In genomic region chr19:3544054-3544376, GRCh38 we compare ENCODE assay signal across 21 cellular contexts. TPM values are rescaled to one million over a fixed set of nuclear protein-coding genes. Genes with fewer than 3 reads are reported as not detected.
"Had no signal": no experiment of that assay in that cellular context is flagged by ENCODE, and none has a peak within 500 bp of the region (broad histone marks: within the 10 kb centered on the region; RNA-seq: fewer than 3 reads in every experiment).

No MANE protein-coding gene starts in this region.

- H3K4me1 ChIP-seq: thyroid gland had no signal

- ATAC-seq: naive thymus-derived CD4-positive, alpha-beta T cell had no signal

- FAIRE-seq: kidney, small intestine, urothelium cell line had no signal

- DNase-seq: effector CD8-positive, alpha-beta T cell; foreskin melanocyte; kidney; mammary epithelial cell; naive thymus-derived CD4-positive, alpha-beta T cell; nephron progenitor cell; small intestine; stimulated activated CD4-positive, alpha-beta T cell treated with anti-CD3 and anti-CD28 coated beads, Interleukin-12 subunit alpha, Interleukin-12 subunit beta, amount 100 ng/mL, for 4 hours; stimulated activated CD8-positive, alpha-beta memory T cell treated with anti-CD3 and anti-CD28 coated beads, Interleukin-4, amount 100 ng/mL, for 48 hours; stomach; thyroid gland had no signal

- H3K27ac Mint-ChIP-seq: naive thymus-derived CD4-positive, alpha-beta T cell; nephron progenitor cell; stimulated activated effector memory CD8-positive, alpha-beta T cell treated with anti-CD3 and anti-CD28 coated beads, Interleukin-12 subunit alpha, Interleukin-12 subunit beta, amount 100 ng/mL, for 72 hours; type B pancreatic cell had no signal

- H3K36me3 ChIP-seq: thyroid gland had no signal

- H3K9me3 ChIP-seq: neutrophil, stomach, thyroid gland had no signal

- H3K4me3 ChIP-seq: coronary artery, hepatocyte, stomach, thyroid gland had no signal

- H3K27me3 ChIP-seq: hepatocyte, neutrophil, stomach, thyroid gland had no signal

- H3K4me3 Mint-ChIP-seq: naive thymus-derived CD4-positive, alpha-beta T cell; nephron progenitor cell; stimulated activated effector memory CD8-positive, alpha-beta T cell treated with anti-CD3 and anti-CD28 coated beads, Interleukin-12 subunit alpha, Interleukin-12 subunit beta, amount 100 ng/mL, for 72 hours; type B pancreatic cell had no signal

- H3K27me3 Mint-ChIP-seq: naive thymus-derived CD4-positive, alpha-beta T cell; type B pancreatic cell had no signal

- H3K9me3 Mint-ChIP-seq: naive thymus-derived CD4-positive, alpha-beta T cell; nephron progenitor cell; stimulated activated effector memory CD8-positive, alpha-beta T cell treated with anti-CD3 and anti-CD28 coated beads, Interleukin-12 subunit alpha, Interleukin-12 subunit beta, amount 100 ng/mL, for 72 hours; type B pancreatic cell had no signal

- H3K27ac ChIP-seq: hepatocyte, thyroid gland had no signal

- H3K4me2 ChIP-seq: hepatocyte had no signal

- H2AFZ ChIP-seq: hepatocyte had no signal

- H3K36me3 Mint-ChIP-seq: type B pancreatic cell had no signal

RNA-seq across cellular contexts. Expression of gene TEKTIP1, which starts 5.0 kb away (rescaled TPM):
- total RNA-seq: dermis microvascular lymphatic vessel endothelial cell, hepatocyte, osteoblast, pulmonary artery endothelial cell, stomach had no signal
- polyA plus RNA-seq: liver; mammary epithelial cell; naive thymus-derived CD4-positive, alpha-beta T cell had no signal

RNA-seq across cellular contexts. Expression of gene GIPC3, which starts 41.3 kb away (rescaled TPM):
- total RNA-seq: hepatocyte, mammary epithelial cell had no signal
